ENCODE assay signal across 1 cellular context in genomic region chr6:28134015-28134414, GRCh38.
TF ChIP-seq lines count a peak whose summit lies in the region.

No MANE protein-coding gene starts in this region.

TF ChIP-seq in endothelial cell of umbilical vein, 7 proteins besides CTCF, POLR2A, EP300 and RAD21:
- TF ChIP-seq EZH2 (IDR thresholded peaks at IDR 0.05; ENCODE audit: borderline replicate concordance, low read depth, low read length, severe bottlenecking) = no peak
